Comparison of ENCODE assay signal across 9 cellular contexts in the genomic region with DNA sequence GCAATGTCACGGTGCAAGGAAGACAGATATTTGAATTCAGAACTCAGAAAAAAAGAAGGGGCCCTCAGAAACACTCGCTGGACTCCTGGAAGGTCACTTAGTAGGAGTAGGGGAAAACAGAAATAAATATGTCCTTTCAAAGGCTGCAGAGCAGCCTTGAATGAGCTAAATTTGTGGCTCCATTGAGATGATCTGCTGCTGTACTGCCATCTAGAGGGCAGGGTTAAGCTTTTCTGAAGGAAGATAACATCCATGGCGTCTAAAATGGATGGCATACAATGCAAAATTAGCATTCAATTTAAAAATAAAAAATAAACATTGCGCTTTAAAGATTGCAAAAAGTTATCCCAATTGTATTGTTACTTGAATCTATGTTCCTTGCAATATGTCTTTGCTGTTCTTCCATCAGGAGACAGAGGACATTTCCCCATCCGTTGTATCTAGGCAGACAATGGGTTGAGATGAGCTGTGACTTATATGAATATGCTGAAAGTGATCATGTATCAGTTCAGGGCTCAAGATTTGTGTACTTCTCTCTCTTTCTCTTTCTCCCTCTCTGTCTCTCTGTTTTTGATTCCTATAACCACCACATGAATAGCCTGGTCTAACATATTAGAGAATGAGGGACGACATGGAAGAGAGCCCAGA.
DNase-seq lines count a peak whose midpoint lies in the region; ATAC-seq and TF ChIP-seq lines count a peak whose summit lies in the region.
"Had no signal": no experiment of that assay in that cellular context is flagged by ENCODE, and none has a peak within 500 bp of the region (broad histone marks: within the 10 kb centered on the region; RNA-seq: fewer than 3 reads in every experiment).

No MANE protein-coding gene starts in this region.

- no peak overlapping the region for H3K27ac ChIP-seq in mammary epithelial cell (ENCODE audit: insufficient read depth, low read depth, low read length)
- H3K27ac ChIP-seq: cardiac muscle cell had no signal

- peak; percentile 79 for ATAC-seq in GM21526 (IDR thresholded peaks at IDR 0.05; ENCODE audit: low FRiP score, unreplicated experiment)

- no peaks in the 10 kb centered on the region for H3K27me3 ChIP-seq in mammary epithelial cell (ENCODE audit: insufficient read depth, low read length)
- H3K27me3 ChIP-seq: cardiac muscle cell had no signal

- CTCF ChIA-PET in mammary epithelial cell (lab: Charles Lee; ENCODE audit: low non-redundant PET), result no interaction called here

- TF ChIP-seq CTCF in mammary epithelial cell (conservative IDR thresholded peaks at IDR 0.05 in 1 of 2, IDR thresholded peaks at IDR 0.05 in 1 of 2; ENCODE audit: extremely low read depth in 1 of 2, insufficient read depth in 1 of 2, low read depth in 1 of 2, low read length in 2 of 2), result peak; percentile 38 to 50

- H3K4me1 ChIP-seq in mammary epithelial cell (ENCODE audit: insufficient read depth, low read length), result no peaks in the 10 kb centered on the region

- intact Hi-C loops in mammary epithelial cell (cut with micrococcal nuclease), result no loop called here

- H4K20me1 ChIP-seq in mammary epithelial cell (ENCODE audit: insufficient read depth, low read length), result no peaks in the 10 kb centered on the region

- H3K36me3 ChIP-seq in mammary epithelial cell (ENCODE audit: insufficient read depth, low read length), result no peaks in the 10 kb centered on the region
- H3K36me3 ChIP-seq: cardiac muscle cell had no signal

- no peak overlapping the region for H3K9ac ChIP-seq in mammary epithelial cell (ENCODE audit: insufficient read depth, low read length)

- 24% methylated on average over 6 of the region's 6 CpGs for WGBS in mammary epithelial cell (ENCODE audit: low coverage, missing lambda C conversion rate)

- peaks cover 10% of the 10 kb centered on the region for H3K9me3 ChIP-seq in mammary epithelial cell (replicated peaks; ENCODE audit: insufficient read depth, low read length)

- dilution Hi-C loops in mammary epithelial cell (cut with HindIII; ENCODE audit: low sequenced_read_pairs), result no loop called here

- in situ Hi-C loops in mammary epithelial cell (cut with MboI; ENCODE audit: low sequenced_read_pairs in 2 of 2), result no loop called here

- peak; percentile 38 for DNase-seq in DMS53 treated with DMSO at 0.1 percent for 48 hours (lab: John Stamatoyannopoulos, UW; ENCODE audit: unreplicated experiment)
- DNase-seq in HT1080 (ENCODE audit: low read depth), result peak; percentile 12
- no peak for DNase-seq in mammary epithelial cell
- peak; percentile 7 for DNase-seq in stromal cell of bone marrow (ENCODE audit: low read depth)
- no peak for DNase-seq in COLO668 (lab: John Stamatoyannopoulos, UW; ENCODE audit: unreplicated experiment)
- no peak for DNase-seq in retina
- no peak for DNase-seq in dedifferentiated amniotic fluid mesenchymal stem cell (ENCODE audit: extremely low spot score)

- H2AFZ ChIP-seq in mammary epithelial cell (ENCODE audit: low read depth, low read length), result no peak overlapping the region

- H3K4me3 ChIP-seq in mammary epithelial cell (replicated peaks in 1 of 3; ENCODE audit: insufficient read depth in 1 of 3, low read depth in 2 of 3, low read length in 3 of 3), result no peak overlapping the region
- H3K4me3 ChIP-seq: cardiac muscle cell had no signal

- H3K4me2 ChIP-seq in mammary epithelial cell (ENCODE audit: insufficient read depth, low read depth, low read length), result no peak overlapping the region

- no TSS peak for BruUV-seq in mammary epithelial cell (replicated peaks; lab: Mats Ljungman, UMichigan)

- H3K79me2 ChIP-seq in mammary epithelial cell (ENCODE audit: insufficient read depth, low read length), result no peaks in the 10 kb centered on the region

Comparison
In these comparisons a context has a peak if more than half of its experiments do, and no peak if none do; other contexts are left out.
1. DNase-seq: peak in DMS53 treated with DMSO at 0.1 percent for 48 hours (single experiment), HT1080 (single experiment) and stromal cell of bone marrow (single experiment); none in mammary epithelial cell (single experiment), COLO668 (single experiment), retina (single experiment) and dedifferentiated amniotic fluid mesenchymal stem cell (single experiment).